Comparison of ENCODE assay signal across 14 cellular contexts in genomic region chr5:447501-447900, GRCh38. TPM values are rescaled to one million over a fixed set of nuclear protein-coding genes. Genes with fewer than 3 reads are reported as not detected.
DNase-seq lines count a peak whose midpoint lies in the region; ATAC-seq and TF ChIP-seq lines count a peak whose summit lies in the region.
"Had no signal": no experiment of that assay in that cellular context is flagged by ENCODE, and none has a peak within 500 bp of the region (broad histone marks: within the 10 kb centered on the region; RNA-seq: fewer than 3 reads in every experiment).

No MANE protein-coding gene starts in this region.

- H3K27ac ChIP-seq in cingulate gyrus (ENCODE audit: low read depth, low read length): peak overlapping the region; percentile 43
- no peak overlapping the region for H3K27ac ChIP-seq in aorta (ENCODE audit: low read depth in 1 of 2, low read length in 2 of 2)
- H3K27ac ChIP-seq in lower lobe of right lung: no peak overlapping the region
- H3K27ac ChIP-seq: uterus had no signal

- peak overlapping the region; percentile 77 for H3K27ac Mint-ChIP-seq in activated naive CD4-positive, alpha-beta T cell treated with anti-CD3 and anti-CD28 coated beads, Interleukin-2, amount 50 U/mL, for 24 hours

- no peak overlapping the region for H3K4me3 ChIP-seq in mucosa of descending colon
- no peak overlapping the region for H3K4me3 ChIP-seq in aorta (ENCODE audit: low read length in 2 of 2)
- no peak overlapping the region for H3K4me3 ChIP-seq in lower lobe of right lung
- H3K4me3 ChIP-seq: uterus had no signal

- peaks cover 12% of the 10 kb centered on the region for H3K9me3 Mint-ChIP-seq in activated naive CD4-positive, alpha-beta T cell treated with anti-CD3 and anti-CD28 coated beads, Interleukin-2, amount 50 U/mL, for 24 hours

- H3K27me3 Mint-ChIP-seq in activated naive CD4-positive, alpha-beta T cell treated with anti-CD3 and anti-CD28 coated beads, Interleukin-2, amount 50 U/mL, for 24 hours: no peaks in the 10 kb centered on the region

- H3K36me3 Mint-ChIP-seq in activated naive CD4-positive, alpha-beta T cell treated with anti-CD3 and anti-CD28 coated beads, Interleukin-2, amount 50 U/mL, for 24 hours: peaks cover 43% of the 10 kb centered on the region

- H3K4me1 ChIP-seq in mucosa of descending colon (ENCODE audit: low read depth): peaks cover 5% of the 10 kb centered on the region
- H3K4me1 ChIP-seq in aorta (ENCODE audit: control insufficient read depth in 1 of 2, insufficient read depth in 2 of 2, low read length in 2 of 2): no peaks in the 10 kb centered on the region
- H3K4me1 ChIP-seq in lower lobe of right lung: peaks cover 32% of the 10 kb centered on the region

- H3K9me3 ChIP-seq in mucosa of descending colon (peaks cover 6% of the 10 kb centered on the region), aorta (ENCODE audit: control insufficient read depth, low read length) (no peaks in the 10 kb centered on the region), lower lobe of right lung (peaks cover 10% of the 10 kb centered on the region)

- intact Hi-C loops in mucosa of descending colon (cut with DNase I, micrococcal nuclease) (no loop called here), aorta (cut with DNase I) (loop anchor here in 1 of 2 donors (10.0 kb wide), 2 partner anchors 167 to 447 kb away; partner anchors contain the start of genes BRD9, CEP72 and TRIP13), lower lobe of right lung (cut with DNase I) (no loop called here)

- no peak for DNase-seq in activated naive CD4-positive, alpha-beta T cell (lab: John Stamatoyannopoulos, UW)
- DNase-seq in mucosa of descending colon: peak in 2 of 3 donors; percentile 14 to 42
- DNase-seq in aorta: peak; percentile 35 to 67
- DNase-seq in lower lobe of right lung: no peak
- DNase-seq in mucosa of gallbladder (ENCODE audit: low spot score): no peak
- DNase-seq: activated CD4-positive, alpha-beta T cell treated with anti-CD3 and anti-CD28 coated beads for 4 hours; DMS 273 treated with DMSO at 0.1 percent for 48 hours; effector CD8-positive, alpha-beta T cell; NCI-H2107; stimulated activated CD8-positive, alpha-beta memory T cell treated with anti-CD3 and anti-CD28 coated beads, Interleukin-4, amount 100 ng/mL, for 48 hours; uterus had no signal

- H3K27me3 ChIP-seq in aorta (ENCODE audit: control insufficient read depth in 1 of 2, insufficient read depth in 2 of 2, low read length in 1 of 2): no peaks in the 10 kb centered on the region
- no peaks in the 10 kb centered on the region for H3K27me3 ChIP-seq in lower lobe of right lung (ENCODE audit: low read depth)
- H3K27me3 ChIP-seq: uterus had no signal

- no peak for ATAC-seq in mucosa of descending colon
- ATAC-seq in aorta (ENCODE audit: low FRiP score): no peak
- ATAC-seq in lower lobe of right lung: no peak
- no peak for ATAC-seq in GM18520 (IDR thresholded peaks at IDR 0.05; ENCODE audit: unreplicated experiment)

- peaks cover 13% of the 10 kb centered on the region for H3K36me3 ChIP-seq in mucosa of descending colon (ENCODE audit: low read depth)
- H3K36me3 ChIP-seq in aorta (ENCODE audit: control insufficient read depth in 1 of 2, insufficient read depth in 2 of 2, low read length in 1 of 2): peaks cover 0 to 8% of the 10 kb centered on the region in 2 donors
- H3K36me3 ChIP-seq in lower lobe of right lung: peaks cover 69% of the 10 kb centered on the region
- H3K36me3 ChIP-seq: uterus had no signal

- no peak for TF ChIP-seq CTCF in mucosa of descending colon (IDR thresholded peaks at IDR 0.05)
- TF ChIP-seq CTCF in lower lobe of right lung (IDR thresholded peaks at IDR 0.05): no peak

- peaks cover 67% of the 10 kb centered on the region for H3K4me1 Mint-ChIP-seq in activated naive CD4-positive, alpha-beta T cell treated with anti-CD3 and anti-CD28 coated beads, Interleukin-2, amount 50 U/mL, for 24 hours

- WGBS in aorta, 2 donors: 94% methylated on average over 21 of the region's 21 CpGs

- no peak overlapping the region for H3K4me3 Mint-ChIP-seq in activated naive CD4-positive, alpha-beta T cell treated with anti-CD3 and anti-CD28 coated beads, Interleukin-2, amount 50 U/mL, for 24 hours

RNA-seq across cellular contexts. Expression of gene EXOC3, which starts 4.5 kb away (rescaled TPM):
- total RNA-seq in mucosa of descending colon (10 to 100 TPM; 67.0 to 89.1 (median 76.8) TPM), aorta (10 to 100 TPM; 54.6 to 65.2 TPM), lower lobe of right lung (58.9 TPM), mucosa of gallbladder (71.6 TPM)
- 10 to 100 TPM; 31.3 to 88.9 TPM for polyA plus RNA-seq in aorta

Comparison
In these comparisons a context has a peak if more than half of its experiments do, and no peak if none do; other contexts are left out.
1. DNase-seq: peak in mucosa of descending colon (2 of 3) and aorta (2 of 2); none in activated naive CD4-positive, alpha-beta T cell (0 of 4), lower lobe of right lung (single experiment) and mucosa of gallbladder (single experiment).